15 cellular contexts compared by ENCODE assay signal in the genomic region with DNA sequence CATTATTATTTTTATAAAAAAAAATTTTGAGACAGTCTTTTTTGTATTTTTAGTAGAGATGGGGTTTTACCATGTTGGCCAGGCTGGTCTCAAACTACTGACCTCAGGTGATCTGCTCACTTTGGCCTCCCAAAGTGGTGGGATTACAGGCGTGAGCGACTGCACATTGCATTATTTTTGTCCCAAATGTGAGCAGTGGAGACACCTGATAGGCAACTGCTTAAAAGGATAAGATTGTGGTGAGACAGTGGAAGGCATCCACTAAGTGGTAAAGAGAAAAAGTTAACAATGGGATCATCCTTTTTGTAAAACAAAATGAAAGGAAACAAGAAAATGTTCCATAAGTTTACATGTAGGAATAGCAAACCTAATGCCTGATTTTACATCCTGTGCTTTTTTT. TPM values are rescaled to one million over a fixed set of nuclear protein-coding genes. Genes with fewer than 3 reads are reported as not detected.
DNase-seq lines count a peak whose midpoint lies in the region; ATAC-seq and TF ChIP-seq lines count a peak whose summit lies in the region.
"Had no signal": no experiment of that assay in that cellular context is flagged by ENCODE, and none has a peak within 500 bp of the region (broad histone marks: within the 10 kb centered on the region; RNA-seq: fewer than 3 reads in every experiment).

No MANE protein-coding gene starts in this region.

- TF ChIP-seq CTCF in WTC11 (IDR thresholded peaks at IDR 0.05) (no peak), glutamatergic neuron (IDR thresholded peaks at IDR 0.05; ENCODE audit: partially characterized antibody, unreplicated experiment) (no peak), type B pancreatic cell (conservative IDR thresholded peaks at IDR 0.05) (no peak), breast epithelium (IDR thresholded peaks at IDR 0.05) (no peak)

- H3K27ac Mint-ChIP-seq in stimulated activated naive CD8-positive, alpha-beta T cell treated with anti-CD3 and anti-CD28 coated beads, Interleukin-15, Interleukin-2, amounts not matched to agents 100 ng/mL and 50 ng/mL, for 24 hours: no peak overlapping the region
- H3K27ac Mint-ChIP-seq in WTC11 (0 out of 2 replicates have a peak overlapping the region, but pooled peaks have one; percentile 49), glutamatergic neuron (ENCODE audit: unreplicated experiment) (no peak overlapping the region), type B pancreatic cell (no peak overlapping the region)

- TF ChIP-seq POLR2A in breast epithelium (IDR thresholded peaks at IDR 0.05): no peak

- H3K27me3 ChIP-seq in breast epithelium: no peaks in the 10 kb centered on the region

- POLR2A ChIA-PET in WTC11 (lab: Charles Lee): no interaction called here

- no peak overlapping the region for H3K27ac ChIP-seq in breast epithelium
- H3K27ac ChIP-seq: RWPE1 had no signal

- peaks cover 15% of the 10 kb centered on the region for H3K4me1 Mint-ChIP-seq in stimulated activated naive CD8-positive, alpha-beta T cell treated with anti-CD3 and anti-CD28 coated beads, Interleukin-15, Interleukin-2, amounts not matched to agents 100 ng/mL and 50 ng/mL, for 24 hours (ENCODE audit: low read depth)
- H3K4me1 Mint-ChIP-seq in WTC11 (peaks cover 13% of the 10 kb centered on the region), glutamatergic neuron (ENCODE audit: low read depth, unreplicated experiment) (no peaks in the 10 kb centered on the region), type B pancreatic cell (ENCODE audit: unreplicated experiment) (peaks cover 12% of the 10 kb centered on the region)

- peak overlapping the region; percentile 25 for H3K4me3 Mint-ChIP-seq in stimulated activated naive CD8-positive, alpha-beta T cell treated with anti-CD3 and anti-CD28 coated beads, Interleukin-15, Interleukin-2, amounts not matched to agents 100 ng/mL and 50 ng/mL, for 24 hours
- H3K4me3 Mint-ChIP-seq in WTC11: peak overlapping the region; percentile 45
- peak overlapping the region; percentile 52 for H3K4me3 Mint-ChIP-seq in glutamatergic neuron (ENCODE audit: unreplicated experiment)
- H3K4me3 Mint-ChIP-seq in type B pancreatic cell: peak overlapping the region; percentile 53
- H3K4me3 Mint-ChIP-seq: CD14-positive monocyte had no signal

- no peaks in the 10 kb centered on the region for H3K9me3 ChIP-seq in breast epithelium

- no peaks in the 10 kb centered on the region for H3K27me3 Mint-ChIP-seq in stimulated activated naive CD8-positive, alpha-beta T cell treated with anti-CD3 and anti-CD28 coated beads, Interleukin-15, Interleukin-2, amounts not matched to agents 100 ng/mL and 50 ng/mL, for 24 hours
- H3K27me3 Mint-ChIP-seq in WTC11 (ENCODE audit: low read depth) (no peaks in the 10 kb centered on the region), glutamatergic neuron (ENCODE audit: unreplicated experiment) (no peaks in the 10 kb centered on the region), type B pancreatic cell (no peaks in the 10 kb centered on the region)

- no peak for DNase-seq in stimulated activated naive CD8-positive, alpha-beta T cell treated with anti-CD3 and anti-CD28 coated beads, Interleukin-15, Interleukin-2, amounts not matched to agents 100 U/mL and 50 U/mL, for 24 hours
- no peak for DNase-seq in WTC11 (ENCODE audit: low spot score)
- DNase-seq in glutamatergic neuron: no peak
- no peak for DNase-seq in type B pancreatic cell (ENCODE audit: extremely low spot score, unreplicated experiment)
- no peak for DNase-seq in breast epithelium (ENCODE audit: low spot score in 2 of 2)
- no peak for DNase-seq in kidney glomerular epithelial cell (lab: John Stamatoyannopoulos, UW)
- no peak for DNase-seq in left lobe of liver (ENCODE audit: low spot score)
- DNase-seq: H7, NCI-H1417, NCI-H1930, NCI-H2171 treated with DMSO at 0.1 percent for 48 hours, NCI-H446 treated with DMSO at 0.1 percent for 48 hours had no signal

- H3K36me3 ChIP-seq in breast epithelium: no peaks in the 10 kb centered on the region

- H3K36me3 Mint-ChIP-seq in stimulated activated naive CD8-positive, alpha-beta T cell treated with anti-CD3 and anti-CD28 coated beads, Interleukin-15, Interleukin-2, amounts not matched to agents 100 ng/mL and 50 ng/mL, for 24 hours (ENCODE audit: low read depth): peaks cover 9% of the 10 kb centered on the region
- peaks cover 5% of the 10 kb centered on the region for H3K36me3 Mint-ChIP-seq in WTC11
- H3K36me3 Mint-ChIP-seq in glutamatergic neuron (ENCODE audit: unreplicated experiment): no peaks in the 10 kb centered on the region
- no peaks in the 10 kb centered on the region for H3K36me3 Mint-ChIP-seq in type B pancreatic cell

- intact Hi-C loops in breast epithelium (cut with DNase I; ENCODE audit: low total_unique reads): no loop called here

- no peak overlapping the region for H3K4me3 ChIP-seq in breast epithelium

- no peaks in the 10 kb centered on the region for H3K9me3 Mint-ChIP-seq in stimulated activated naive CD8-positive, alpha-beta T cell treated with anti-CD3 and anti-CD28 coated beads, Interleukin-15, Interleukin-2, amounts not matched to agents 100 ng/mL and 50 ng/mL, for 24 hours
- H3K9me3 Mint-ChIP-seq in WTC11 (no peaks in the 10 kb centered on the region), glutamatergic neuron (ENCODE audit: unreplicated experiment) (no peaks in the 10 kb centered on the region), type B pancreatic cell (no peaks in the 10 kb centered on the region)

- CTCF ChIA-PET in WTC11 (lab: Charles Lee): no interaction called here

- no peaks in the 10 kb centered on the region for H3K4me1 ChIP-seq in breast epithelium

- no peak for ATAC-seq in stimulated activated naive CD8-positive, alpha-beta T cell treated with anti-CD3 and anti-CD28 coated beads, Interleukin-15, Interleukin-2, amounts not matched to agents 100 U/mL and 50 U/mL, for 24 hours
- ATAC-seq in WTC11: no peak
- ATAC-seq in left lobe of liver: no peak

TF ChIP-seq in WTC11, 78 proteins besides CTCF, POLR2A, EP300 and RAD21:
- TF ChIP-seq GABPB1 (CRISPR knock-in tag; IDR thresholded peaks at IDR 0.05) (no peak), AR (CRISPR knock-in tag; IDR thresholded peaks at IDR 0.05) (no peak), ZNF317 (CRISPR knock-in tag; IDR thresholded peaks at IDR 0.05; ENCODE audit: borderline replicate concordance, low read depth) (no peak), ZNF219 (CRISPR knock-in tag; IDR thresholded peaks at IDR 0.05; ENCODE audit: borderline replicate concordance) (no peak), TEAD4 (CRISPR knock-in tag; IDR thresholded peaks at IDR 0.05) (no peak), NFYB (CRISPR knock-in tag; conservative IDR thresholded peaks at IDR 0.05; ENCODE audit: low read depth) (no peak)
- TF ChIP-seq, protein P1, sequence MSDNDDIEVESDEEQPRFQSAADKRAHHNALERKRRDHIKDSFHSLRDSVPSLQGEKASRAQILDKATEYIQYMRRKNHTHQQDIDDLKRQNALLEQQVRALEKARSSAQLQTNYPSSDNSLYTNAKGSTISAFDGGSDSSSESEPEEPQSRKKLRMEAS (CRISPR knock-in tag; IDR thresholded peaks at IDR 0.05): no peak
- TF ChIP-seq, protein P2, sequence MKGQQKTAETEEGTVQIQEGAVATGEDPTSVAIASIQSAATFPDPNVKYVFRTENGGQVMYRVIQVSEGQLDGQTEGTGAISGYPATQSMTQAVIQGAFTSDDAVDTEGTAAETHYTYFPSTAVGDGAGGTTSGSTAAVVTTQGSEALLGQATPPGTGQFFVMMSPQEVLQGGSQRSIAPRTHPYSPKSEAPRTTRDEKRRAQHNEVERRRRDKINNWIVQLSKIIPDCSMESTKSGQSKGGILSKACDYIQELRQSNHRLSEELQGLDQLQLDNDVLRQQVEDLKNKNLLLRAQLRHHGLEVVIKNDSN (CRISPR knock-in tag; IDR thresholded peaks at IDR 0.05): no peak
- TF ChIP-seq, protein P3, sequence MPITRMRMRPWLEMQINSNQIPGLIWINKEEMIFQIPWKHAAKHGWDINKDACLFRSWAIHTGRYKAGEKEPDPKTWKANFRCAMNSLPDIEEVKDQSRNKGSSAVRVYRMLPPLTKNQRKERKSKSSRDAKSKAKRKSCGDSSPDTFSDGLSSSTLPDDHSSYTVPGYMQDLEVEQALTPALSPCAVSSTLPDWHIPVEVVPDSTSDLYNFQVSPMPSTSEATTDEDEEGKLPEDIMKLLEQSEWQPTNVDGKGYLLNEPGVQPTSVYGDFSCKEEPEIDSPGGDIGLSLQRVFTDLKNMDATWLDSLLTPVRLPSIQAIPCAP (CRISPR knock-in tag; IDR thresholded peaks at IDR 0.05): no peak

RNA-seq across cellular contexts. Expression of gene CENPH, which starts 2.0 kb away (rescaled TPM):
- total RNA-seq in WTC11 (2021) (79.0 to 87.4 TPM (median 86.4 TPM) in 3 replicates), glutamatergic neuron (ENCODE audit: unreplicated experiment) (9.5 TPM), type B pancreatic cell (ENCODE audit: low replicate concordance) (10.2 and 27.0 TPM in 2 replicates), breast epithelium (1 to 10 TPM; 2.6 to 6.1 (median 2.9) TPM), left lobe of liver (0.53 TPM)

RNA-seq across cellular contexts. Expression of gene CCNB1, which starts 20.4 kb away (rescaled TPM):
- total RNA-seq in WTC11 (2021) (277 to 312 TPM (median 282 TPM) in 3 replicates), glutamatergic neuron (ENCODE audit: unreplicated experiment) (29.6 TPM), type B pancreatic cell (ENCODE audit: low replicate concordance) (66.8 and 169 TPM in 2 replicates), breast epithelium (1 to 10 TPM; 5.6 to 9.4 (median 7.5) TPM), left lobe of liver (2.7 TPM)

RNA-seq across cellular contexts. Expression of gene CDK7, which starts 47.3 kb away (rescaled TPM):
- total RNA-seq in WTC11 (2021): 50.4 to 62.7 TPM (median 51.7 TPM) in 3 replicates
- total RNA-seq in glutamatergic neuron (ENCODE audit: unreplicated experiment): 17.0 TPM
- total RNA-seq in type B pancreatic cell (ENCODE audit: low replicate concordance): 27.3 and 35.8 TPM in 2 replicates
- 10 to 100 TPM; 13.4 to 28.7 (median 20.3) TPM for total RNA-seq in breast epithelium
- total RNA-seq in left lobe of liver: 7.6 TPM
